Comparison of ENCODE assay signal across 9 cellular contexts in genomic region chr18:66495844-66496243, GRCh38.
DNase-seq lines count a peak whose midpoint lies in the region; ATAC-seq, FAIRE-seq and TF ChIP-seq lines count a peak whose summit lies in the region.
"Had no signal": no experiment of that assay in that cellular context is flagged by ENCODE, and none has a peak within 500 bp of the region (broad histone marks: within the 10 kb centered on the region; RNA-seq: fewer than 3 reads in every experiment).

No MANE protein-coding gene starts in this region.

- peak; percentile 56 for FAIRE-seq in islet of Langerhans (lab: Jason Lieb, UNC)

- DNase-seq in GM10266 (ENCODE audit: extremely low spot score) (peak; percentile 6), NCI-H2171 (lab: John Stamatoyannopoulos, UW) (peak; percentile 61), amniotic epithelial cell (ENCODE audit: low read depth) (peak; percentile 9), ureter (ENCODE audit: low spot score) (peak; percentile 51)
- DNase-seq: IMR-90 had no signal

- ATAC-seq in HG02884 (IDR thresholded peaks at IDR 0.05; ENCODE audit: unreplicated experiment): peak; percentile 78
- no peak for ATAC-seq in HG02759 (IDR thresholded peaks at IDR 0.05; ENCODE audit: unreplicated experiment)
- no peak for ATAC-seq in HG03097 (IDR thresholded peaks at IDR 0.05; ENCODE audit: low FRiP score, unreplicated experiment)

- peak; percentile 44 for TF ChIP-seq CTCF in GM10266 (IDR thresholded peaks at IDR 0.05; ENCODE audit: control insufficient read depth, insufficient read depth, low read depth, missing control alignments)

Comparison
In these comparisons a context has a peak if more than half of its experiments do, and no peak if none do; other contexts are left out.
1. DNase-seq: peak in every context shown above with its lines; median percentile 61 in NCI-H2171; 51 in ureter; 9 in amniotic epithelial cell; 6 in GM10266.